ENCODE assay signal across 8 cellular contexts in the genomic region with DNA sequence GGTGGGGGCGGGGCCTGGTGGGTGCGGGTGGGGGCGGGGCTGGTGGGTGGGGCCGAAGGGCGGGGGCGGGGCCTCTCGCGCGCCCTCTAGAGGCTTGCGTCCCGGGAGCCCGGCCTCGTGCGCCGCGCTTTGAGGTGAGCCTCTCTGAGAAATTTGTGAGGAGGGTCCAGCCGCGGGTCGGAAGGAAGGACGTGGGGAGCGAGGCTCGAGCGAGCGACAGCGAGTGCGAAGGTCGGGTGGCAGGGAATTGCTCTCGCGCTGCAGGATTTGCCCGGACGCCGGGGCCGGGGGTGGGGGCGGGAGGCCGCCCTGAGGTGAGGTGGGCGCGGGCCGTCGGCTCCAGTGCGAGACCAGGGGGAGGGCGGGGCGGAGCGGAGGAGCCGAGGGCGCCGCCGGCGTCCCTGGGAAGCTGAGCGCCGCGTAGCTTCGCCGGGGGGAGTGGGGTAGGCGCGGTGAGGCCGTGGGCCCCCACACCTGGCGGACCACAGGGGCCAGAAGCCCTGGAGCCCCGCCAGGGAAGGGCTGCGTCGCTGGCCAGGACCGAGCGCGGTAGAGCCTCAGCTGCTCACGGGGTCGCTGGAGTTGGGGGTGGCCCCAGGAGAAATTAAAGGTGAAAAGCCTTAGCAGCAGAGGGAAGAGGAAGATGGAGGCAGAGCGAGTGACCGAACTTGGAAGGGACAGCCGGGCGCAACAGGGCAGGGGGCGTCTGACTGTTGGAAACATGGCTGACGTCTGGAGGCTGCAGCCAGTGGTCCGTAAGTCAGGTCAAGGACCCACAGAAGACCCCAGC. TPM values are rescaled to one million over a fixed set of nuclear protein-coding genes. Genes with fewer than 3 reads are reported as not detected.
DNase-seq lines count a peak whose midpoint lies in the region; ATAC-seq lines count a peak whose summit lies in the region.

No MANE protein-coding gene starts in this region.

- ATAC-seq in GM19324 (IDR thresholded peaks at IDR 0.05; ENCODE audit: low FRiP score, unreplicated experiment): peak; percentile 31
- ATAC-seq in HG03520 (IDR thresholded peaks at IDR 0.05; ENCODE audit: unreplicated experiment): peak; percentile 19
- peak; percentile 33 for ATAC-seq in naive thymus-derived CD4-positive, alpha-beta T cell

- peaks cover 17 to 65% (median 51%) of the 10 kb centered on the region in 7 donors for H3K4me1 Mint-ChIP-seq in naive thymus-derived CD4-positive, alpha-beta T cell

- CTCF ChIA-PET in naive thymus-derived CD4-positive, alpha-beta T cell (lab: Charles Lee): no interaction called here

- peak overlapping the region; percentile 54 for H3K9ac ChIP-seq in endocrine pancreas (ENCODE audit: control insufficient read depth, insufficient read depth, low read length)

- H3K27ac Mint-ChIP-seq in naive thymus-derived CD4-positive, alpha-beta T cell: peak overlapping the region; percentile 83 to 98 (median 94)

- H3K9me3 ChIP-seq in SJCRH30 (replicated peaks) (no peaks in the 10 kb centered on the region), endocrine pancreas (ENCODE audit: control insufficient read depth, low read length) (no peaks in the 10 kb centered on the region)
- no peaks in the 10 kb centered on the region for H3K9me3 ChIP-seq in naive thymus-derived CD4-positive, alpha-beta T cell (ENCODE audit: control insufficient read depth in 2 of 3, low read length in 3 of 3)

- peak overlapping the region; percentile 60 for H3K27ac ChIP-seq in SJCRH30
- peak overlapping the region; percentile 71 for H3K27ac ChIP-seq in naive thymus-derived CD4-positive, alpha-beta T cell (ENCODE audit: low read depth, low read length)

- H3K9me3 Mint-ChIP-seq in naive thymus-derived CD4-positive, alpha-beta T cell: peaks cover 0 to 16% (median 0%) of the 10 kb centered on the region in 11 donors

- H3K36me3 ChIP-seq in SJCRH30 (peaks cover 33% of the 10 kb centered on the region), endocrine pancreas (ENCODE audit: control insufficient read depth, insufficient read depth, low read length) (no peaks in the 10 kb centered on the region)
- H3K36me3 ChIP-seq in naive thymus-derived CD4-positive, alpha-beta T cell (ENCODE audit: control insufficient read depth in 2 of 3, insufficient read depth in 3 of 3, low read length in 3 of 3): peaks cover 0 to 19% (median 0%) of the 10 kb centered on the region in 3 experiments

- H3K36me3 Mint-ChIP-seq in naive thymus-derived CD4-positive, alpha-beta T cell: peaks cover 4 to 38% (median 31%) of the 10 kb centered on the region in 5 donors

- no peaks in the 10 kb centered on the region for H3K27me3 ChIP-seq in SJCRH30
- no peaks in the 10 kb centered on the region for H3K27me3 ChIP-seq in endocrine pancreas (ENCODE audit: control insufficient read depth, insufficient read depth, low read length)
- no peaks in the 10 kb centered on the region for H3K27me3 ChIP-seq in naive thymus-derived CD4-positive, alpha-beta T cell (ENCODE audit: control insufficient read depth in 2 of 2, insufficient read depth in 2 of 2, low read length in 2 of 2)

- H3K4me1 ChIP-seq in SJCRH30 (peaks cover 8% of the 10 kb centered on the region), endocrine pancreas (ENCODE audit: control insufficient read depth, insufficient read depth, low read length) (no peaks in the 10 kb centered on the region)
- H3K4me1 ChIP-seq in naive thymus-derived CD4-positive, alpha-beta T cell (ENCODE audit: control insufficient read depth in 2 of 2, insufficient read depth in 2 of 2, low read length in 2 of 2): peaks cover 18 to 22% of the 10 kb centered on the region in 2 donors

- peak overlapping the region; percentile 90 for H3K4me3 ChIP-seq in SJCRH30
- H3K4me3 ChIP-seq in endocrine pancreas (ENCODE audit: control insufficient read depth, insufficient read depth, low read length): peak overlapping the region; percentile 9
- H3K4me3 ChIP-seq in naive thymus-derived CD4-positive, alpha-beta T cell (ENCODE audit: low read length): peak overlapping the region; percentile 65

- POLR2A ChIA-PET in naive thymus-derived CD4-positive, alpha-beta T cell (lab: Charles Lee): no interaction called here

- no peaks in the 10 kb centered on the region for H3K27me3 Mint-ChIP-seq in naive thymus-derived CD4-positive, alpha-beta T cell

- intact Hi-C loops in naive thymus-derived CD4-positive, alpha-beta T cell (cut with micrococcal nuclease): loop anchor here (1.0 to 10.0 kb wide), 13 partner anchors 25 to 587 kb away; partner anchors contain the start of genes PCBP3 (in 2 of the 2), PCNT (in 2 of the 2), COL6A2 (in 1 of the 2) and DIP2A (in 1 of the 2)

- peak; percentile 86 for DNase-seq in D341Med (ENCODE audit: low spot score)
- DNase-seq in SJCRH30: peak in 1 of 2 experiments; percentile 60
- peak in 2 of 9 donors; percentile 6 for DNase-seq in naive thymus-derived CD4-positive, alpha-beta T cell
- no peak for DNase-seq in CD1c-positive myeloid dendritic cell (ENCODE audit: extremely low spot score)
- no peak for DNase-seq in cerebellar nuclear complex (lab: John Stamatoyannopoulos, UW)

- H3K4me3 Mint-ChIP-seq in naive thymus-derived CD4-positive, alpha-beta T cell: peak overlapping the region; percentile 81 to 99 (median 94)

RNA-seq across cellular contexts. Expression of gene LSS, which starts 0.8 kb away (rescaled TPM):
- 30.6 and 41.3 TPM in 2 replicates for total RNA-seq in SJCRH30 (2014; rRNA removed; shearing (Covaris generic))
- 10 to 100 TPM; 41.3 to 64.4 (median 44.9) TPM for total RNA-seq in naive thymus-derived CD4-positive, alpha-beta T cell
- polyA plus RNA-seq in naive thymus-derived CD4-positive, alpha-beta T cell: 10 to 100 TPM; 10.7 to 15.2 TPM

RNA-seq across cellular contexts. Expression of gene SPATC1L, which starts 45.1 kb away (rescaled TPM):
- 22.3 and 27.5 TPM in 2 replicates for total RNA-seq in SJCRH30 (2014; rRNA removed; shearing (Covaris generic))
- total RNA-seq in naive thymus-derived CD4-positive, alpha-beta T cell: 10 to 100 TPM in 3 of 5 experiments, 1 to 10 TPM in 2; 3.7 to 17.9 (median 11.4) TPM
- polyA plus RNA-seq in naive thymus-derived CD4-positive, alpha-beta T cell: 10 to 100 TPM in 1 of 2 donors, 1 to 10 TPM in 1; 7.7 to 17.1 TPM

RNA-seq across cellular contexts. Expression of gene MCM3AP, which starts 56.1 kb away (rescaled TPM):
- total RNA-seq in SJCRH30 (2014; rRNA removed; shearing (Covaris generic)): 39.8 and 49.2 TPM in 2 replicates
- 100 to 1,000 TPM; 121 to 175 (median 144) TPM for total RNA-seq in naive thymus-derived CD4-positive, alpha-beta T cell
- 10 to 100 TPM; 37.3 to 90.6 TPM for polyA plus RNA-seq in naive thymus-derived CD4-positive, alpha-beta T cell

RNA-seq across cellular contexts. Expression of gene YBEY, which starts 56.8 kb away (rescaled TPM):
- total RNA-seq in SJCRH30 (2014; rRNA removed; shearing (Covaris generic)): 16.1 and 16.4 TPM in 2 replicates
- 10 to 100 TPM in 4 of 5 experiments, 1 to 10 TPM in 1; 8.8 to 16.7 (median 15.6) TPM for total RNA-seq in naive thymus-derived CD4-positive, alpha-beta T cell
- polyA plus RNA-seq in naive thymus-derived CD4-positive, alpha-beta T cell: 10 to 100 TPM; 12.3 to 20.1 TPM

Comparison
In these comparisons a context has a peak if more than half of its experiments do, and no peak if none do; other contexts are left out.
1. H3K4me3 ChIP-seq: peak in every context shown above with its lines; median percentile 90 in SJCRH30; 65 in naive thymus-derived CD4-positive, alpha-beta T cell; 9 in endocrine pancreas.